19 cellular contexts compared by ENCODE assay signal in genomic region chr10:22489975-22490374, GRCh38.
A peak's percentile ranks its signal among the peaks of the same experiment; 100 is the strongest.
DNase-seq lines count a peak whose midpoint lies in the region; ATAC-seq and TF ChIP-seq lines count a peak whose summit lies in the region.
"Had no signal": no experiment of that assay in that cellular context is flagged by ENCODE, and none has a peak within 500 bp of the region (broad histone marks: within the 10 kb centered on the region; RNA-seq: fewer than 3 reads in every experiment).

No MANE protein-coding gene starts in this region.

- no peaks in the 10 kb centered on the region for H3K36me3 ChIP-seq in gastroesophageal sphincter
- H3K36me3 ChIP-seq: SJCRH30 had no signal

- no peak overlapping the region for H3K4me3 Mint-ChIP-seq in activated CD4-positive, alpha-beta T cell treated with anti-CD3 and anti-CD28 coated beads for 36 hours
- no peak overlapping the region for H3K4me3 Mint-ChIP-seq in stimulated activated memory B cell treated with anti-CD40 and anti-IgM and Interleukin-4, amounts not matched to agents 10 μg/mL and 1 μg/mL and 100 μg/mL, for 72 hours

- no peak for DNase-seq in activated CD4-positive, alpha-beta T cell treated with anti-CD3 and anti-CD28 coated beads for 36 hours
- no peak for DNase-seq in activated CD4-positive, alpha-beta T cell treated with anti-CD3 and anti-CD28 coated beads, Interleukin-2, amount 50 U/mL, for 4 hours
- DNase-seq in amniotic stem cell (lab: John Stamatoyannopoulos, UW): no peak
- DNase-seq: 8988T, Caco-2, HCEC 1CT, MM.1S, NCI-H1092, NCI-H1436 treated with DMSO at 0.1 percent for 48 hours, NCI-H2029, NCI-H345, NCI-H526, SJCRH30 had no signal

- peaks cover 15% of the 10 kb centered on the region for H3K4me1 Mint-ChIP-seq in activated CD4-positive, alpha-beta T cell treated with anti-CD3 and anti-CD28 coated beads for 36 hours
- H3K4me1 Mint-ChIP-seq in stimulated activated memory B cell treated with anti-CD40 and anti-IgM and Interleukin-4, amounts not matched to agents 10 μg/mL and 1 μg/mL and 100 μg/mL, for 72 hours: peaks cover 22% of the 10 kb centered on the region

- no peak for TF ChIP-seq POLR2A in gastroesophageal sphincter (IDR thresholded peaks at IDR 0.05)

- H3K36me3 Mint-ChIP-seq in activated CD4-positive, alpha-beta T cell treated with anti-CD3 and anti-CD28 coated beads for 36 hours (ENCODE audit: low read depth): no peaks in the 10 kb centered on the region
- H3K36me3 Mint-ChIP-seq in stimulated activated memory B cell treated with anti-CD40 and anti-IgM and Interleukin-4, amounts not matched to agents 10 μg/mL and 1 μg/mL and 100 μg/mL, for 72 hours: no peaks in the 10 kb centered on the region

- TF ChIP-seq EP300 in gastroesophageal sphincter (IDR thresholded peaks at IDR 0.05): no peak

- WGBS in gastroesophageal sphincter (ENCODE audit: low coverage in 1 of 2), 2 donors: 86 to 100% methylated on average over 2 of the region's 3 CpGs

- H3K27ac ChIP-seq in gastroesophageal sphincter: no peak overlapping the region
- H3K27ac ChIP-seq: GM23248, SJCRH30 had no signal

- H3K27me3 Mint-ChIP-seq in activated CD4-positive, alpha-beta T cell treated with anti-CD3 and anti-CD28 coated beads for 36 hours: peaks cover 2% of the 10 kb centered on the region
- H3K27me3 Mint-ChIP-seq in stimulated activated memory B cell treated with anti-CD40 and anti-IgM and Interleukin-4, amounts not matched to agents 10 μg/mL and 1 μg/mL and 100 μg/mL, for 72 hours: no peaks in the 10 kb centered on the region

- CTCF ChIA-PET in activated CD4-positive, alpha-beta T cell treated with anti-CD3 and anti-CD28 coated beads for 36 hours (lab: Charles Lee): interaction anchor here (0.6 kb wide), 1 partner anchor 9 kb away, joined by 3 read pairs; no protein-coding TSS in a partner anchor

- H3K27me3 ChIP-seq in gastroesophageal sphincter: no peaks in the 10 kb centered on the region
- H3K27me3 ChIP-seq: SJCRH30 had no signal

- POLR2A ChIA-PET in activated CD4-positive, alpha-beta T cell treated with anti-CD3 and anti-CD28 coated beads for 36 hours (lab: Charles Lee): no interaction called here

- no peaks in the 10 kb centered on the region for H3K9me3 ChIP-seq in gastroesophageal sphincter
- H3K9me3 ChIP-seq: Caco-2, SJCRH30 had no signal

- TF ChIP-seq CTCF in gastroesophageal sphincter (IDR thresholded peaks at IDR 0.05): no peak

- ATAC-seq in activated CD4-positive, alpha-beta T cell treated with anti-CD3 and anti-CD28 coated beads for 36 hours: peak; percentile 46
- ATAC-seq in GM21717 (IDR thresholded peaks at IDR 0.05; ENCODE audit: unreplicated experiment): peak; percentile 46
- peak; percentile 45 for ATAC-seq in HG02885 (IDR thresholded peaks at IDR 0.05; ENCODE audit: poor library complexity, unreplicated experiment)
- ATAC-seq in stimulated activated memory B cell treated with anti-CD40 and anti-IgM and Interleukin-4, amounts not matched to agents 10 μg/mL and 1 μg/mL and 100 μg/mL, for 72 hours: peak; percentile 42
- ATAC-seq in gastroesophageal sphincter: no peak
- ATAC-seq in HG03469 (IDR thresholded peaks at IDR 0.05; ENCODE audit: unreplicated experiment): no peak

- no peak overlapping the region for H3K27ac Mint-ChIP-seq in activated CD4-positive, alpha-beta T cell treated with anti-CD3 and anti-CD28 coated beads for 36 hours
- H3K27ac Mint-ChIP-seq in stimulated activated memory B cell treated with anti-CD40 and anti-IgM and Interleukin-4, amounts not matched to agents 10 μg/mL and 1 μg/mL and 100 μg/mL, for 72 hours: peak overlapping the region; percentile 44

- H3K4me1 ChIP-seq in gastroesophageal sphincter: no peaks in the 10 kb centered on the region
- H3K4me1 ChIP-seq: SJCRH30 had no signal

- intact Hi-C loops in activated CD4-positive, alpha-beta T cell treated with anti-CD3 and anti-CD28 coated beads for 36 hours (cut with DNase I, micrococcal nuclease): no loop called here

- H3K4me3 ChIP-seq in gastroesophageal sphincter: no peak overlapping the region
- H3K4me3 ChIP-seq: GM23248, SJCRH30 had no signal

- H3K9me3 Mint-ChIP-seq in activated CD4-positive, alpha-beta T cell treated with anti-CD3 and anti-CD28 coated beads for 36 hours (ENCODE audit: low read depth): no peaks in the 10 kb centered on the region
- no peaks in the 10 kb centered on the region for H3K9me3 Mint-ChIP-seq in stimulated activated memory B cell treated with anti-CD40 and anti-IgM and Interleukin-4, amounts not matched to agents 10 μg/mL and 1 μg/mL and 100 μg/mL, for 72 hours

Comparison
In these comparisons a context has a peak if more than half of its experiments do, and no peak if none do; other contexts are left out.
1. ATAC-seq: peak in activated CD4-positive, alpha-beta T cell treated with anti-CD3 and anti-CD28 coated beads for 36 hours (single experiment), GM21717 (single experiment), HG02885 (single experiment) and stimulated activated memory B cell treated with anti-CD40 and anti-IgM and Interleukin-4, amounts not matched to agents 10 μg/mL and 1 μg/mL and 100 μg/mL, for 72 hours (single experiment); none in gastroesophageal sphincter (single experiment) and HG03469 (single experiment).